ENCODE assay signal across 9 cellular contexts in the genomic region with DNA sequence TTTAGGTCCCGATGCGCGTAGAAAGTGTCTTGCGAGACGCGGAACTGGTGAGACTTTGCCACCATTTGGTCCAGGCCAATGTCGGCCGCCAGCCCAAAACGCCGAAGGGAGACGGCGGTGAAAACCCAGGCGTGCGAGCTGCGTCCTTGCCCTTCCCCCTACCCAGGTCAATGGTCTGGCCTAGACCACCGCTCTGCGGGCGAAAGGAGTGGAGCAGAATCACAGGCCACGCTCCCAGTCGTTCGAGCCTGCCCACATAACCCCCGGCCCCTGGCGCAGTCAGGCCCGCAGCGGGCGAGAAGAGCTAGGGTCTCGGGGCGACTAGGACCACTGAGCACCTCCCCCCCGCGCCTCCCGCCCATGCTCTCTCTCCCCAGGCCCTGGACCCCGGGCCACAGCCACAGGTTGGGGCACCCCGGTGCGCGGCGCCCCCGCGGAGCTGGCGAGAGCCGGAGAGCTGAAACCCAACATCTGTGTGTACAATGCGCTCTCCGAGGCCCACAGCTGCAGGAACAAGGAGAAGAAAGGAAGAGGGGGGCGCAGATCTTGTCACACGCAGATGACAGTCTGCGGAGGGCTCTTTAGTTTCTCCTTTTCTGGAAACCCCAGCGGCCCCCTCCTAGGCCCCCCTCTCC.
DNase-seq lines count a peak whose midpoint lies in the region; ATAC-seq and TF ChIP-seq lines count a peak whose summit lies in the region.
"Had no signal": no experiment of that assay in that cellular context is flagged by ENCODE, and none has a peak within 500 bp of the region (broad histone marks: within the 10 kb centered on the region; RNA-seq: fewer than 3 reads in every experiment).

No MANE protein-coding gene starts in this region.

- TF ChIP-seq CTCF in left ventricle myocardium inferior (IDR thresholded peaks at IDR 0.05; ENCODE audit: borderline replicate concordance) (no peak), sigmoid colon (IDR thresholded peaks at IDR 0.05) (no peak)

- peaks cover 30% of the 10 kb centered on the region for H3K27me3 Mint-ChIP-seq in T-helper 17 cell

- no peak for TF ChIP-seq POLR2A in sigmoid colon (IDR thresholded peaks at IDR 0.05)

- ATAC-seq in T-helper 17 cell = no peak
- ATAC-seq in HG03378 (IDR thresholded peaks at IDR 0.05; ENCODE audit: unreplicated experiment) = no peak
- no peak for ATAC-seq in HG02852 (IDR thresholded peaks at IDR 0.05; ENCODE audit: unreplicated experiment)
- ATAC-seq: GM12878 had no signal

- no peak for DNase-seq in T-helper 17 cell
- DNase-seq in left ventricle myocardium inferior = no peak
- DNase-seq in sigmoid colon = peak; percentile 58
- no peak for DNase-seq in medulla oblongata (ENCODE audit: extremely low spot score)

- H3K9me3 ChIP-seq in HUES48 (ENCODE audit: control insufficient read depth, insufficient read depth, low read length) = peaks cover 3% of the 10 kb centered on the region; the same call in 1 of the 2 replicates
- no peaks in the 10 kb centered on the region for H3K9me3 ChIP-seq in T-helper 17 cell (ENCODE audit: control insufficient read depth, low read length, poor library complexity, severe bottlenecking)
- no peaks in the 10 kb centered on the region for H3K9me3 ChIP-seq in left ventricle myocardium inferior (replicated peaks)
- H3K9me3 ChIP-seq in sigmoid colon = no peaks in the 10 kb centered on the region

- peak overlapping the region; percentile 77 for H3K4me3 Mint-ChIP-seq in T-helper 17 cell

- H3K9ac ChIP-seq in HUES48 (ENCODE audit: low read depth, low read length) = no peak overlapping the region

- TF ChIP-seq EP300 in sigmoid colon (IDR thresholded peaks at IDR 0.05) = no peak

- H3K36me3 ChIP-seq in HUES48 (ENCODE audit: control insufficient read depth, insufficient read depth, low read length) (no peaks in the 10 kb centered on the region), left ventricle myocardium inferior (no peaks in the 10 kb centered on the region), sigmoid colon (no peaks in the 10 kb centered on the region)

- H3K4me1 Mint-ChIP-seq in T-helper 17 cell = peaks cover 10% of the 10 kb centered on the region

- WGBS in sigmoid colon, 2 donors = 4 to 6% methylated on average over 46 of the region's 46 CpGs

- H3K4me3 ChIP-seq in HUES48 (ENCODE audit: low read depth, low read length) (peak overlapping the region; percentile 56), left ventricle myocardium inferior (peak overlapping the region; percentile 61), sigmoid colon (peak overlapping the region in 3 of 4 donors; percentile 20 to 42 (median 34))
- H3K4me3 ChIP-seq: GM12878 had no signal

- no peak overlapping the region for H3K27ac Mint-ChIP-seq in T-helper 17 cell

- H3K36me3 Mint-ChIP-seq in T-helper 17 cell (ENCODE audit: low read depth) = no peaks in the 10 kb centered on the region

- peaks cover 89% of the 10 kb centered on the region for H3K27me3 ChIP-seq in HUES48 (ENCODE audit: control insufficient read depth, insufficient read depth, low read length)
- H3K27me3 ChIP-seq in left ventricle myocardium inferior (ENCODE audit: low read depth) = peaks cover 88% of the 10 kb centered on the region
- H3K27me3 ChIP-seq in sigmoid colon = peaks cover 56 to 79% (median 68%) of the 10 kb centered on the region in 3 donors

- no peak overlapping the region for H3K27ac ChIP-seq in HUES48 (ENCODE audit: low read depth, low read length)
- peak overlapping the region; percentile 40 for H3K27ac ChIP-seq in left ventricle myocardium inferior (replicated peaks)
- H3K27ac ChIP-seq in sigmoid colon = no peak overlapping the region
- H3K27ac ChIP-seq: skin epidermis had no signal

- H3K4me1 ChIP-seq in HUES48 (ENCODE audit: control insufficient read depth, insufficient read depth, low read length) = peaks cover 13% of the 10 kb centered on the region
- H3K4me1 ChIP-seq in left ventricle myocardium inferior = peaks cover 52% of the 10 kb centered on the region
- peaks cover 0 to 48% (median 45%) of the 10 kb centered on the region in 4 donors for H3K4me1 ChIP-seq in sigmoid colon

- intact Hi-C loops in left ventricle myocardium inferior (cut with micrococcal nuclease) = no loop called here
- intact Hi-C loops in sigmoid colon (cut with DNase I) = no loop called here
